In the genomic region with DNA sequence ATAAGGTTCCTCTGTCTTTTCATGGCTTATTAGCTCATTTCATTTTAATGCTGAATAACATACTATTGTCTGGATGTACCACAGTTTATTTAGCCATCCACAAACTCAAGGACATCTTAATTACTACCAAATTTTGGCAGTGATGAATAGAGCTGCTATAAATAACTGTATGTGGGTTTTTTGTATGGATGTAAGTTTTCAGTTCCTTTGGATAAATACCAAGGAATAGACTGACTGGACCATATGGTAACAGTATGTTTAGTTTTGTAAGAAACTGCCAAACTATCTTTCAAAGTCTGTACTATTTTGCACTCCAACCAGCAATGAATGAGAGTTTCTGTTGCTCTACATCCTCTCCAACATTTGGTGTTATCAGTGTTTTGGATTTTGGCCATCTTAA, we compare ENCODE assay signal across 18 cellular contexts.
"Had no signal": no experiment of that assay in that cellular context is flagged by ENCODE, and none has a peak within 500 bp of the region (broad histone marks: within the 10 kb centered on the region; RNA-seq: fewer than 3 reads in every experiment).

No MANE protein-coding gene starts in this region.

- H3K27me3 ChIP-seq: adrenal gland, dorsolateral prefrontal cortex, gastroesophageal sphincter, heart right ventricle, tibial artery had no signal

- H2AFZ ChIP-seq: parathyroid adenoma had no signal

- H3K27ac ChIP-seq: adrenal gland, dorsolateral prefrontal cortex, gastroesophageal sphincter, heart right ventricle, parathyroid adenoma, tibial artery had no signal

- ATAC-seq: activated CD8-positive, alpha-beta T cell treated with anti-CD3 and anti-CD28 coated beads for 36 hours; activated T-cell treated with anti-CD3 and anti-CD28 coated beads, Interleukin-2, amount 50 U/mL, for 4 hours; gastroesophageal sphincter; heart right ventricle; stimulated activated memory B cell treated with anti-CD40 and anti-IgM and Interleukin-4, amounts not matched to agents 10 μg/mL and 1 μg/mL and 100 μg/mL, for 72 hours; T-helper 17 cell had no signal

- H3K27me3 Mint-ChIP-seq: activated CD8-positive, alpha-beta T cell treated with anti-CD3 and anti-CD28 coated beads for 36 hours; activated naive CD4-positive, alpha-beta T cell treated with anti-CD3 and anti-CD28 coated beads, Interleukin-2, amount 50 U/mL, for 24 hours; stimulated activated memory B cell treated with anti-CD40 and anti-IgM and Interleukin-4, amounts not matched to agents 10 μg/mL and 1 μg/mL and 100 μg/mL, for 72 hours; T-helper 17 cell had no signal

- FAIRE-seq: urothelium cell line had no signal

- H3K27ac Mint-ChIP-seq: activated CD8-positive, alpha-beta T cell treated with anti-CD3 and anti-CD28 coated beads for 36 hours; activated naive CD4-positive, alpha-beta T cell treated with anti-CD3 and anti-CD28 coated beads, Interleukin-2, amount 50 U/mL, for 24 hours; mesothelial cell of epicardium; stimulated activated memory B cell treated with anti-CD40 and anti-IgM and Interleukin-4, amounts not matched to agents 10 μg/mL and 1 μg/mL and 100 μg/mL, for 72 hours; T-helper 17 cell had no signal

- H3K4me1 ChIP-seq: parathyroid adenoma, tibial artery had no signal

- H3K9me3 ChIP-seq: adrenal gland, gastroesophageal sphincter, tibial artery had no signal

- H3K36me3 ChIP-seq: adrenal gland, gastroesophageal sphincter, tibial artery had no signal

- H3K4me3 ChIP-seq: adrenal gland, dorsolateral prefrontal cortex, gastroesophageal sphincter, heart right ventricle, lung, tibial artery had no signal

- DNase-seq: activated CD4-positive, alpha-beta T cell treated with anti-CD3 and anti-CD28 coated beads for 48 hours; activated CD8-positive, alpha-beta T cell treated with anti-CD3 and anti-CD28 coated beads for 36 hours; activated effector memory CD4-positive, alpha-beta T cell treated with Interleukin-2 at 50 U/mL for 16 hours; activated T-cell treated with anti-CD3 and anti-CD28 coated beads, Interleukin-2, amount 50 U/mL, for 4 hours; adrenal gland; dorsolateral prefrontal cortex; heart right ventricle; retina; T-helper 17 cell; tibial artery had no signal

- H3K4me3 Mint-ChIP-seq: activated CD8-positive, alpha-beta T cell treated with anti-CD3 and anti-CD28 coated beads for 36 hours; activated naive CD4-positive, alpha-beta T cell treated with anti-CD3 and anti-CD28 coated beads, Interleukin-2, amount 50 U/mL, for 24 hours; activated T-cell treated with anti-CD3 and anti-CD28 coated beads, Interleukin-2, amount 50 U/mL, for 4 hours; mesothelial cell of epicardium; neural crest cell; stimulated activated memory B cell treated with anti-CD40 and anti-IgM and Interleukin-4, amounts not matched to agents 10 μg/mL and 1 μg/mL and 100 μg/mL, for 72 hours; T-helper 17 cell had no signal

- H3K4me1 Mint-ChIP-seq: mesothelial cell of epicardium, neural crest cell had no signal

- H3K9ac ChIP-seq: parathyroid adenoma had no signal
